23 cellular contexts compared by ENCODE assay signal in the genomic region with DNA sequence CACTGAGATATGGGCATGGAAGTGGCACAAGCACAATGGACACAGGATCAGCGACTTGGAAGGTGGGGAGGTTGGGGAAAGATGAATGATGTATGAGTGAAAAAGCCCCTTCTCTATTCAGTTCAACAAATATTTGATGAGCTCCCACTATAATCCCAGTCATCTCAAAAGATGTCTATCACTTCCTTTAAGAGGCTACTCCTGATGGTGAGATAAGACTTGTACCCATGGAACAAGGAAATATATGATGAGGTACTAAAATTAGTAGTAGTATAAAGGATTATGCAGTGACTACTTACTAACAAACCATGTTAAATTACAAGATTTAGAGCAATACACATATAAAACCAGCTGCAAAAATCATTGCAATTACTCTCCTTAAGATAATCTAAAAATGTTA.
DNase-seq lines count a peak whose midpoint lies in the region; ATAC-seq and TF ChIP-seq lines count a peak whose summit lies in the region.
"Had no signal": no experiment of that assay in that cellular context is flagged by ENCODE, and none has a peak within 500 bp of the region (broad histone marks: within the 10 kb centered on the region; RNA-seq: fewer than 3 reads in every experiment).

No MANE protein-coding gene starts in this region.

- H3K27ac ChIP-seq in ACC112 (ENCODE audit: low read depth, low read length), result peak overlapping the region; percentile 95
- H3K27ac ChIP-seq in CD4-positive, alpha-beta memory T cell (ENCODE audit: low read depth, low read length), result no peak overlapping the region
- H3K27ac ChIP-seq: adrenal gland, KMS-11, WERI-Rb-1 had no signal

- H3K27me3 ChIP-seq in ACC112 (ENCODE audit: insufficient read depth, low read length) (no peaks in the 10 kb centered on the region), adipocyte (replicated peaks; ENCODE audit: control insufficient read depth, insufficient read depth, low read length) (no peaks in the 10 kb centered on the region)
- no peaks in the 10 kb centered on the region for H3K27me3 ChIP-seq in CD4-positive, alpha-beta memory T cell (ENCODE audit: insufficient read depth, low read length)
- H3K27me3 ChIP-seq: adrenal gland had no signal

- DNase-seq in HFFc6, result no peak
- DNase-seq in adipocyte (ENCODE audit: low read depth), result no peak
- no peak for DNase-seq in mesothelial cell of epicardium (ENCODE audit: low spot score in 2 of 2, unreplicated experiment in 2 of 2)
- no peak for DNase-seq in CD4-positive, alpha-beta memory T cell
- DNase-seq in 8988T, result no peak
- DNase-seq in CD1c-positive myeloid dendritic cell (ENCODE audit: extremely low spot score), result no peak
- DNase-seq in activated CD4-positive, alpha-beta T cell treated with anti-CD3 and anti-CD28 coated beads for 36 hours, result no peak
- DNase-seq: activated CD4-positive, alpha-beta T cell treated with anti-CD3 and anti-CD28 coated beads, Interleukin-2, amount 50 U/mL, for 1 hour; activated CD8-positive, alpha-beta memory T cell treated with anti-CD3 and anti-CD28 coated beads, Interleukin-2, amount 50 U/mL, for 4 hours; adrenal gland; effector memory CD8-positive, alpha-beta T cell; NCI-H1436 treated with DMSO at 0.1 percent for 48 hours; NCI-H524 treated with DMSO at 0.1 percent for 48 hours; nephron progenitor cell; posterior cingulate gyrus; stimulated activated CD8-positive, alpha-beta memory T cell treated with anti-CD3 and anti-CD28 coated beads, Interleukin-4, amount 100 ng/mL, for 48 hours; WERI-Rb-1 had no signal

- TF ChIP-seq CTCF in HFFc6 (IDR thresholded peaks at IDR 0.05), result no peak
- no peak for TF ChIP-seq CTCF in mesothelial cell of epicardium (IDR thresholded peaks at IDR 0.05; ENCODE audit: unreplicated experiment)

- POLR2A ChIA-PET in CD4-positive, alpha-beta memory T cell (lab: Charles Lee; ENCODE audit: partially characterized antibody), result no interaction called here
- POLR2A ChIA-PET in activated CD4-positive, alpha-beta T cell treated with anti-CD3 and anti-CD28 coated beads for 36 hours (lab: Charles Lee), result no interaction called here

- H3K4me3 Mint-ChIP-seq in HFFc6 (no peak overlapping the region), mesothelial cell of epicardium (no peak overlapping the region)
- H3K4me3 Mint-ChIP-seq in CD4-positive, alpha-beta memory T cell, result no peak overlapping the region
- no peak overlapping the region for H3K4me3 Mint-ChIP-seq in activated CD4-positive, alpha-beta T cell treated with anti-CD3 and anti-CD28 coated beads for 36 hours
- H3K4me3 Mint-ChIP-seq: CD8-positive, alpha-beta memory T cell; effector memory CD8-positive, alpha-beta T cell; nephron progenitor cell; T-helper 2 cell treated with Interferon-gamma antibody and Interleukin-4, amounts not matched to agents 5 μg/mL and 100 μg/mL, for 36 hours; type B pancreatic cell had no signal

- intact Hi-C loops in CD4-positive, alpha-beta memory T cell (cut with micrococcal nuclease), result loop anchor here (5.0 kb wide), 1 partner anchor 60 kb away; no protein-coding TSS in a partner anchor
- intact Hi-C loops in activated CD4-positive, alpha-beta T cell treated with anti-CD3 and anti-CD28 coated beads for 36 hours (cut with DNase I, micrococcal nuclease), result loop anchor here in 1 of 2 experiments (2.0 kb wide), 1 partner anchor 125 kb away; no protein-coding TSS in a partner anchor

- no peak overlapping the region for H3K4me3 ChIP-seq in ACC112 (ENCODE audit: low read depth, low read length)
- no peak overlapping the region for H3K4me3 ChIP-seq in adipocyte (ENCODE audit: low read length)
- H3K4me3 ChIP-seq in CD4-positive, alpha-beta memory T cell (ENCODE audit: low read length in 2 of 2), result no peak overlapping the region
- H3K4me3 ChIP-seq: adrenal gland had no signal

- H3K9me3 Mint-ChIP-seq in HFFc6 (peaks cover 10% of the 10 kb centered on the region; the same call in 1 of the 2 replicates), mesothelial cell of epicardium (peaks cover 18% of the 10 kb centered on the region)
- peaks cover 0 to 4% (median 0%) of the 10 kb centered on the region in 8 donors for H3K9me3 Mint-ChIP-seq in CD4-positive, alpha-beta memory T cell
- peaks cover 4% of the 10 kb centered on the region for H3K9me3 Mint-ChIP-seq in activated CD4-positive, alpha-beta T cell treated with anti-CD3 and anti-CD28 coated beads for 36 hours (ENCODE audit: low read depth)
- H3K9me3 Mint-ChIP-seq: CD8-positive, alpha-beta memory T cell had no signal

- H3K36me3 ChIP-seq in ACC112 (ENCODE audit: insufficient read depth, low read length) (peaks cover 7% of the 10 kb centered on the region), adipocyte (ENCODE audit: control insufficient read depth, insufficient read depth, low read length, severe bottlenecking) (no peaks in the 10 kb centered on the region)
- no peaks in the 10 kb centered on the region for H3K36me3 ChIP-seq in CD4-positive, alpha-beta memory T cell (ENCODE audit: insufficient read depth, low read length)
- H3K36me3 ChIP-seq: adrenal gland, WERI-Rb-1 had no signal

- H3K79me2 ChIP-seq in ACC112 (ENCODE audit: control insufficient read depth, insufficient read depth, low read length, unreplicated experiment), result no peaks in the 10 kb centered on the region

- H2AFZ ChIP-seq in ACC112 (ENCODE audit: low read length, unreplicated experiment), result peak overlapping the region; percentile 61

- H3K9ac ChIP-seq in adipocyte (ENCODE audit: low read length), result peak overlapping the region; percentile 77
- H3K9ac ChIP-seq: KMS-11 had no signal

- no peak for ATAC-seq in activated CD4-positive, alpha-beta T cell treated with anti-CD3 and anti-CD28 coated beads for 36 hours

- peaks cover 9% of the 10 kb centered on the region for H3K9me3 ChIP-seq in adipocyte (ENCODE audit: control insufficient read depth, low read length)
- H3K9me3 ChIP-seq in CD4-positive, alpha-beta memory T cell (ENCODE audit: control insufficient read depth in 1 of 2, low read length in 2 of 2), result no peaks in the 10 kb centered on the region

- H3K36me3 Mint-ChIP-seq in HFFc6 (ENCODE audit: low read depth), result peaks cover 11% of the 10 kb centered on the region
- H3K36me3 Mint-ChIP-seq in mesothelial cell of epicardium, result peaks cover 9% of the 10 kb centered on the region
- no peaks in the 10 kb centered on the region for H3K36me3 Mint-ChIP-seq in CD4-positive, alpha-beta memory T cell
- H3K36me3 Mint-ChIP-seq in activated CD4-positive, alpha-beta T cell treated with anti-CD3 and anti-CD28 coated beads for 36 hours (ENCODE audit: low read depth), result peaks cover 7% of the 10 kb centered on the region
- H3K36me3 Mint-ChIP-seq: CD8-positive, alpha-beta memory T cell; type B pancreatic cell had no signal

- H3K27me3 Mint-ChIP-seq in HFFc6 (ENCODE audit: insufficient read depth), result no peaks in the 10 kb centered on the region
- no peaks in the 10 kb centered on the region for H3K27me3 Mint-ChIP-seq in mesothelial cell of epicardium (ENCODE audit: low read depth)
- H3K27me3 Mint-ChIP-seq in CD4-positive, alpha-beta memory T cell, result no peaks in the 10 kb centered on the region
- no peaks in the 10 kb centered on the region for H3K27me3 Mint-ChIP-seq in activated CD4-positive, alpha-beta T cell treated with anti-CD3 and anti-CD28 coated beads for 36 hours
- H3K27me3 Mint-ChIP-seq: CD8-positive, alpha-beta memory T cell; effector memory CD8-positive, alpha-beta T cell; type B pancreatic cell had no signal

- peak overlapping the region; percentile 54 for H3K27ac Mint-ChIP-seq in HFFc6
- H3K27ac Mint-ChIP-seq in mesothelial cell of epicardium, result peak overlapping the region; percentile 95
- no peak overlapping the region for H3K27ac Mint-ChIP-seq in CD4-positive, alpha-beta memory T cell
- H3K27ac Mint-ChIP-seq in activated CD4-positive, alpha-beta T cell treated with anti-CD3 and anti-CD28 coated beads for 36 hours, result no peak overlapping the region
- H3K27ac Mint-ChIP-seq: activated T-helper 2 cell treated with anti-CD3 and anti-CD28 coated beads, Interferon-gamma antibody, Interleukin-2, Interleukin-4, amounts not matched to agents 10 μg/mL and 5 μg/mL and 100 μg/mL, durations not matched to agents 14 hours and 24 hours and 36 hours; effector memory CD8-positive, alpha-beta T cell; T-helper 2 cell treated with Interferon-gamma antibody and Interleukin-4, amounts not matched to agents 5 μg/mL and 100 μg/mL, for 36 hours; type B pancreatic cell had no signal

- CTCF ChIA-PET in CD4-positive, alpha-beta memory T cell (lab: Charles Lee; ENCODE audit: partially characterized antibody), result interaction anchor here (1.1 to 1.8 kb wide), 8 partner anchors 12 to 195 kb away, joined by 3 to 7 read pairs (median 4); no protein-coding TSS in a partner anchor
- CTCF ChIA-PET in activated CD4-positive, alpha-beta T cell treated with anti-CD3 and anti-CD28 coated beads for 36 hours (lab: Charles Lee), result interaction anchor here (0.8 to 1.9 kb wide), 7 partner anchors 9 to 193 kb away, joined by 3 to 22 read pairs (median 5); no protein-coding TSS in a partner anchor

- peaks cover 46% of the 10 kb centered on the region for H3K4me1 ChIP-seq in ACC112 (ENCODE audit: control insufficient read depth, insufficient read depth, low read length, unreplicated experiment)
- peaks cover 35% of the 10 kb centered on the region for H3K4me1 ChIP-seq in adipocyte (ENCODE audit: control insufficient read depth, insufficient read depth, low read length)
- no peaks in the 10 kb centered on the region for H3K4me1 ChIP-seq in CD4-positive, alpha-beta memory T cell (ENCODE audit: insufficient read depth, low read length)

- H3K4me1 Mint-ChIP-seq in HFFc6 (ENCODE audit: low read depth) (peaks cover 58% of the 10 kb centered on the region), mesothelial cell of epicardium (peaks cover 33% of the 10 kb centered on the region)
- peaks cover 4 to 15% (median 7%) of the 10 kb centered on the region in 4 donors for H3K4me1 Mint-ChIP-seq in CD4-positive, alpha-beta memory T cell
- peaks cover 47% of the 10 kb centered on the region for H3K4me1 Mint-ChIP-seq in activated CD4-positive, alpha-beta T cell treated with anti-CD3 and anti-CD28 coated beads for 36 hours

Comparison
In these comparisons a context has a peak if more than half of its experiments do, and no peak if none do; other contexts are left out.
1. H3K27ac Mint-ChIP-seq: peak in HFFc6 (single experiment) and mesothelial cell of epicardium (single experiment); none in CD4-positive, alpha-beta memory T cell (0 of 7) and activated CD4-positive, alpha-beta T cell treated with anti-CD3 and anti-CD28 coated beads for 36 hours (single experiment).